In genomic region chr1:184061396-184062003, GRCh38 we compare ENCODE assay signal across 18 cellular contexts. TPM values are rescaled to one million over a fixed set of nuclear protein-coding genes. Genes with fewer than 3 reads are reported as not detected.
DNase-seq lines count a peak whose midpoint lies in the region; ATAC-seq, FAIRE-seq and TF ChIP-seq lines count a peak whose summit lies in the region.
"Had no signal": no experiment of that assay in that cellular context is flagged by ENCODE, and none has a peak within 500 bp of the region (broad histone marks: within the 10 kb centered on the region; RNA-seq: fewer than 3 reads in every experiment).

No MANE protein-coding gene starts in this region.

- no peaks in the 10 kb centered on the region for H3K9me3 ChIP-seq in SJSA1 (replicated peaks)
- H3K9me3 ChIP-seq in osteoblast (ENCODE audit: low read depth, low read length) = no peaks in the 10 kb centered on the region
- H3K9me3 ChIP-seq: esophagus squamous epithelium, ovary, stomach had no signal

- TF ChIP-seq CTCF in fibroblast of pulmonary artery (IDR thresholded peaks at IDR 0.05; ENCODE audit: low read length, missing control alignments) = no peak
- no peak for TF ChIP-seq CTCF in osteoblast (IDR thresholded peaks at IDR 0.05; ENCODE audit: extremely low read depth, low read depth, low read length)

- peak; percentile 83 for FAIRE-seq in G401.6 (lab: Jason Lieb, UNC)
- FAIRE-seq: H1 had no signal

- no peaks in the 10 kb centered on the region for H4K20me1 ChIP-seq in osteoblast (ENCODE audit: insufficient read depth, low read length)

- H3K4me1 ChIP-seq in SJSA1 (replicated peaks) (peaks cover 68% of the 10 kb centered on the region), osteoblast (ENCODE audit: insufficient read depth, low read length) (peaks cover 51% of the 10 kb centered on the region)
- H3K4me1 ChIP-seq: esophagus squamous epithelium had no signal

- peak overlapping the region; percentile 94 for H3K27ac ChIP-seq in SJSA1
- peak overlapping the region; percentile 70 for H3K27ac ChIP-seq in osteoblast (ENCODE audit: low read depth, low read length)
- H3K27ac ChIP-seq: esophagus squamous epithelium, KMS-11, ovary, stomach had no signal

- H3K4me3 ChIP-seq in SJSA1 (no peak overlapping the region), fibroblast of pulmonary artery (replicated peaks; ENCODE audit: low read depth, low read length) (no peak overlapping the region), osteoblast (ENCODE audit: insufficient read depth, low read length) (no peak overlapping the region)
- H3K4me3 ChIP-seq: esophagus squamous epithelium, ovary, stomach had no signal

- no peaks in the 10 kb centered on the region for H3K27me3 ChIP-seq in SJSA1 (replicated peaks)
- no peaks in the 10 kb centered on the region for H3K27me3 ChIP-seq in osteoblast (ENCODE audit: insufficient read depth, low read length)
- H3K27me3 ChIP-seq: esophagus squamous epithelium, ovary, stomach had no signal

- ATAC-seq in GM19463 (IDR thresholded peaks at IDR 0.05; ENCODE audit: unreplicated experiment) = no peak

- H3K79me2 ChIP-seq in osteoblast (ENCODE audit: insufficient read depth, low read length) = peaks cover 45% of the 10 kb centered on the region

- no peak overlapping the region for H2AFZ ChIP-seq in osteoblast (ENCODE audit: low read length)

- H3K4me2 ChIP-seq in osteoblast (ENCODE audit: insufficient read depth, low read length) = peak overlapping the region; percentile 34
- H3K4me2 ChIP-seq: KMS-11 had no signal

- DNase-seq in SJSA1 (ENCODE audit: low read depth in 1 of 2, low spot score in 2 of 2) (peak; percentile 60 to 91), fibroblast of pulmonary artery (ENCODE audit: low read depth) (peak; percentile 71), osteoblast (ENCODE audit: insufficient read length, low spot score, missing footprints) (no peak), HuH-7.5 (ENCODE audit: low spot score) (no peak), HuH-7 (ENCODE audit: low spot score) (no peak), HUDEP-2 (lab: John Stamatoyannopoulos, UW; ENCODE audit: unreplicated experiment in 76 of 76) (no peak)
- DNase-seq: activated CD4-positive, alpha-beta T cell treated with anti-CD3 and anti-CD28 coated beads, Interleukin-2, amount 10 ng/mL, durations not matched to agents 7 days and 5 days; activated effector memory CD4-positive, alpha-beta T cell treated with anti-CD3 and anti-CD28 coated beads, Interleukin-2, amount 50 U/mL, for 16 hours; central memory CD4-positive, alpha-beta T cell; esophagus squamous epithelium; islet precursor cell; NCI-H1930; ovary; stomach had no signal

- H3K36me3 ChIP-seq in SJSA1 (peaks cover 47% of the 10 kb centered on the region), osteoblast (ENCODE audit: insufficient read depth, low read length) (peaks cover 7% of the 10 kb centered on the region)
- H3K36me3 ChIP-seq: ovary had no signal

RNA-seq across cellular contexts. Expression of gene TSEN15, which starts 10.0 kb away (rescaled TPM):
- total RNA-seq in SJSA1 (2014; rRNA removed; shearing (Covaris generic)) = 123 and 129 TPM in 2 replicates
- 51.8 and 57.2 TPM in 2 replicates for total RNA-seq in osteoblast

RNA-seq across cellular contexts. Expression of gene COLGALT2, which starts 24.0 kb away (rescaled TPM):
- 6.1 and 11.8 TPM in 2 replicates for total RNA-seq in SJSA1 (2014; rRNA removed; shearing (Covaris generic))
- total RNA-seq in osteoblast = 1.1 and 1.2 TPM in 2 replicates

Comparison
In these comparisons a context has a peak if more than half of its experiments do, and no peak if none do; other contexts are left out.
1. DNase-seq: peak in SJSA1 (2 of 2) and fibroblast of pulmonary artery (single experiment); none in osteoblast (single experiment), HuH-7.5 (single experiment), HuH-7 (single experiment) and HUDEP-2 (0 of 76).